In the genomic region with DNA sequence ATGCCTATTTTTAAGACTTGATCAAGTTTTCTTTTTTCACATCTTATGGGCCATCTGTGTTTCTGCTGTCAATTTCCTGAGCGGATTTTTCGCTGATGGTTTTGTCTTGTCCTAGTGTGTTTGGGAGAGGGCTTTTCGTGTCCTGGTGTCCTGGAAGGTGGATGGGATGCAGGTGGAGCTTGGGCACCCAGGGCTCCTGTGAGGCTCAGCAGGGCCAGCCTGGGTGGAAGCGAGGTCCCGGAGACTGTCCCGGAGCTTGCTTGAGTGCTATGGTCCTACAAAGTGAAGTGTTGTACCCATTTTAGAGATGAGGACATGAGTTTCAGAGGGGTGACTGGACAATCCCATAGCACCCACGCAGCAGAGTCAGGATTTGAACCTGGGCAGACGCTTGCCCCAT, we compare ENCODE assay signal across 24 cellular contexts.
"Had no signal": no experiment of that assay in that cellular context is flagged by ENCODE, and none has a peak within 500 bp of the region (broad histone marks: within the 10 kb centered on the region; RNA-seq: fewer than 3 reads in every experiment).

No MANE protein-coding gene starts in this region.

- H3K27me3 ChIP-seq: MG63, SJSA1 had no signal

- H3K36me3 ChIP-seq: SJSA1 had no signal

- DNase-seq: IMR-90, Karpas-422, KG1, MG63, NCI-H1092, NCI-H1105 treated with DMSO at 0.1 percent for 48 hours, NCI-H1417 treated with DMSO at 0.1 percent for 48 hours, NCI-H146, NCI-H1694 treated with DMSO at 0.1 percent for 48 hours, NCI-H1930, NCI-H2081, NCI-H2107, NCI-H2171, NCI-H226, NCI-H446, NCI-H510A, NCI-H524 treated with DMSO at 0.1 percent for 48 hours, NCI-H69, NCI-H774, Right ventricle myocardium superior, RPMI8226, SIG-M5 had no signal

- H3K9me3 ChIP-seq: MG63, SJSA1 had no signal

- H3K4me3 ChIP-seq: MG63, SJSA1, SK-N-MC had no signal

- H3K27ac ChIP-seq: SJSA1, SK-N-MC had no signal
